2 cellular contexts compared by ENCODE assay signal in the genomic region with DNA sequence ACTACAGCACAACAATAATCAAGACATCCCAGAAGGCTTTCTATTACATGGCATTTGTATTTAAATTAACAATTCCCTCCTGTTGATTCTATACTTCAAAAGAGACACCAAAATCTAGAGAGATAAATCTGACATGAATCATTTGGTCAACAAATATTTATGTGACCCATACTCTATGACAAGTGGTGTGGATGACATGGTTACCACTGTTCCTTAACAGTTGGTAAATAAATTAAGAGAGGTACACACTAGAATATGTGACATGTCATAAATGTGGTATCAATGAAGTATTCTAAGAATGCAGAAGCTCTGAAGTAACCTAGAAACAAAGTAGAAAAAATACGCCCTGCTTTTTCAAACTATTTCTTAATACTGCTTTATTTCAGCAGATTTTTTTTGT.
A peak's percentile ranks its signal among the peaks of the same experiment; 100 is the strongest.
TF ChIP-seq lines count a peak whose summit lies in the region.

No MANE protein-coding gene starts in this region.

TF ChIP-seq in A549, 52 proteins besides CTCF, POLR2A, EP300 and RAD21 (continued from another document):
- TF ChIP-seq, protein P1, sequence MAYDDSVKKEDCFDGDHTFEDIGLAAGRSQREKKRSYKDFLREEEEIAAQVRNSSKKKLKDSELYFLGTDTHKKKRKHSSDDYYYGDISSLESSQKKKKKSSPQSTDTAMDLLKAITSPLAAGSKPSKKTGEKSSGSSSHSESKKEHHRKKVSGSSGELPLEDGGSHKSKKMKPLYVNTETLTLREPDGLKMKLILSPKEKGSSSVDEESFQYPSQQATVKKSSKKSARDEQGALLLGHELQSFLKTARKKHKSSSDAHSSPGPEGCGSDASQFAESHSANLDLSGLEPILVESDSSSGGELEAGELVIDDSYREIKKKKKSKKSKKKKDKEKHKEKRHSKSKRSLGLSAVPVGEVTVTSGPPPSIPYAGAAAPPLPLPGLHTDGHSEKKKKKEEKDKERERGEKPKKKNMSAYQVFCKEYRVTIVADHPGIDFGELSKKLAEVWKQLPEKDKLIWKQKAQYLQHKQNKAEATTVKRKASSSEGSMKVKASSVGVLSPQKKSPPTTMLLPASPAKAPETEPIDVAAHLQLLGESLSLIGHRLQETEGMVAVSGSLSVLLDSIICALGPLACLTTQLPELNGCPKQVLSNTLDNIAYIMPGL (CRISPR knock-in tag; IDR thresholded peaks at IDR 0.05; ENCODE audit: borderline replicate concordance): no peak
- peak; percentile 82; the same call in 1 of the 2 replicates for TF ChIP-seq GATA3 (IDR thresholded peaks at IDR 0.05; ENCODE audit: borderline replicate concordance)

TF ChIP-seq in WTC11, 78 proteins besides CTCF, POLR2A, EP300 and RAD21 (continued from another document):
- TF ChIP-seq, protein P2, sequence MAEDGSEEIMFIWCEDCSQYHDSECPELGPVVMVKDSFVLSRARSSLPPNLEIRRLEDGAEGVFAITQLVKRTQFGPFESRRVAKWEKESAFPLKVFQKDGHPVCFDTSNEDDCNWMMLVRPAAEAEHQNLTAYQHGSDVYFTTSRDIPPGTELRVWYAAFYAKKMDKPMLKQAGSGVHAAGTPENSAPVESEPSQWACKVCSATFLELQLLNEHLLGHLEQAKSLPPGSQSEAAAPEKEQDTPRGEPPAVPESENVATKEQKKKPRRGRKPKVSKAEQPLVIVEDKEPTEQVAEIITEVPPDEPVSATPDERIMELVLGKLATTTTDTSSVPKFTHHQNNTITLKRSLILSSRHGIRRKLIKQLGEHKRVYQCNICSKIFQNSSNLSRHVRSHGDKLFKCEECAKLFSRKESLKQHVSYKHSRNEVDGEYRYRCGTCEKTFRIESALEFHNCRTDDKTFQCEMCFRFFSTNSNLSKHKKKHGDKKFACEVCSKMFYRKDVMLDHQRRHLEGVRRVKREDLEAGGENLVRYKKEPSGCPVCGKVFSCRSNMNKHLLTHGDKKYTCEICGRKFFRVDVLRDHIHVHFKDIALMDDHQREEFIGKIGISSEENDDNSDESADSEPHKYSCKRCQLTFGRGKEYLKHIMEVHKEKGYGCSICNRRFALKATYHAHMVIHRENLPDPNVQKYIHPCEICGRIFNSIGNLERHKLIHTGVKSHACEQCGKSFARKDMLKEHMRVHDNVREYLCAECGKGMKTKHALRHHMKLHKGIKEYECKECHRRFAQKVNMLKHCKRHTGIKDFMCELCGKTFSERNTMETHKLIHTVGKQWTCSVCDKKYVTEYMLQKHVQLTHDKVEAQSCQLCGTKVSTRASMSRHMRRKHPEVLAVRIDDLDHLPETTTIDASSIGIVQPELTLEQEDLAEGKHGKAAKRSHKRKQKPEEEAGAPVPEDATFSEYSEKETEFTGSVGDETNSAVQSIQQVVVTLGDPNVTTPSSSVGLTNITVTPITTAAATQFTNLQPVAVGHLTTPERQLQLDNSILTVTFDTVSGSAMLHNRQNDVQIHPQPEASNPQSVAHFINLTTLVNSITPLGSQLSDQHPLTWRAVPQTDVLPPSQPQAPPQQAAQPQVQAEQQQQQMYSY (CRISPR knock-in tag; IDR thresholded peaks at IDR 0.05): no peak
- TF ChIP-seq, protein P3, sequence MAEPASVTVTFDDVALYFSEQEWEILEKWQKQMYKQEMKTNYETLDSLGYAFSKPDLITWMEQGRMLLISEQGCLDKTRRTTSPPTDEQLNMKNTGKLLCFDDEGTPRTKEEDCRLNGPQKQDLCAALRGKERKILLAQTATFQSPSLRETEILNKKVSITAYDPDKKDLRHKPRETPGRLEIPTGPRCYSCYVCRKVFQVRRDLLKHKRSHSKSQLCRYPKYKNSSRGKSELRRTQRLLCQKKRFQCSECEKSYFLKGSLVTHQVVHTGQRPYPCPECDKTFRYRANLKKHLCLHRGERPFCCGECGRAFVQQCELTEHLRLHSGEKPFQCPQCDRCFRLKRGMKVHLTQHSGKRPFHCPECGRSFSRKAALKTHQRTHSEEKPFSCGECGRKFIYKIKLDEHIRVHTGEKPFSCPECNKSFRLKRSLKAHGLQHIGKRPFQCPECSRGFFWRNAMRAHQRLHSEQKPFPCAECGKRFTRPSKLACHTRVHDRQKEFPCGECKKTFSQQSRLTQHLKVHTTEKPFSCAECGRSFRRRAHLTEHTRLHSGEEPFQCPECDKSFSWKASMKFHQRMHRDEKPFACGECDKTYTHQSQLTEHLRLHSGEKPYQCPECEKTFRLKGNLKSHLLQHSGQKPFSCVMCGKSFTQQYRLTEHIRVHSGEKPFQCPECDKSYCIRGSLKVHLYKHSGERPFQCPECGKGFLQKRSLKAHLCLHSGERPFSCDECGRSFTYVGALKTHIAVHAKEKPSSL (CRISPR knock-in tag; conservative IDR thresholded peaks at IDR 0.05): no peak
- TF ChIP-seq ZNF416 (CRISPR knock-in tag; IDR thresholded peaks at IDR 0.05) (no peak), ESRRA (CRISPR knock-in tag; IDR thresholded peaks at IDR 0.05; ENCODE audit: borderline replicate concordance) (no peak), ZNF396 (CRISPR knock-in tag; IDR thresholded peaks at IDR 0.05; ENCODE audit: borderline replicate concordance) (no peak), NFYB (CRISPR knock-in tag; conservative IDR thresholded peaks at IDR 0.05; ENCODE audit: low read depth) (no peak), CREB1 (CRISPR knock-in tag; IDR thresholded peaks at IDR 0.05) (no peak), GABPB1 (CRISPR knock-in tag; IDR thresholded peaks at IDR 0.05) (no peak), FOXJ3 (CRISPR knock-in tag; IDR thresholded peaks at IDR 0.05; ENCODE audit: borderline replicate concordance) (no peak), CREM (CRISPR knock-in tag; IDR thresholded peaks at IDR 0.05) (no peak)
- TF ChIP-seq, protein P4, sequence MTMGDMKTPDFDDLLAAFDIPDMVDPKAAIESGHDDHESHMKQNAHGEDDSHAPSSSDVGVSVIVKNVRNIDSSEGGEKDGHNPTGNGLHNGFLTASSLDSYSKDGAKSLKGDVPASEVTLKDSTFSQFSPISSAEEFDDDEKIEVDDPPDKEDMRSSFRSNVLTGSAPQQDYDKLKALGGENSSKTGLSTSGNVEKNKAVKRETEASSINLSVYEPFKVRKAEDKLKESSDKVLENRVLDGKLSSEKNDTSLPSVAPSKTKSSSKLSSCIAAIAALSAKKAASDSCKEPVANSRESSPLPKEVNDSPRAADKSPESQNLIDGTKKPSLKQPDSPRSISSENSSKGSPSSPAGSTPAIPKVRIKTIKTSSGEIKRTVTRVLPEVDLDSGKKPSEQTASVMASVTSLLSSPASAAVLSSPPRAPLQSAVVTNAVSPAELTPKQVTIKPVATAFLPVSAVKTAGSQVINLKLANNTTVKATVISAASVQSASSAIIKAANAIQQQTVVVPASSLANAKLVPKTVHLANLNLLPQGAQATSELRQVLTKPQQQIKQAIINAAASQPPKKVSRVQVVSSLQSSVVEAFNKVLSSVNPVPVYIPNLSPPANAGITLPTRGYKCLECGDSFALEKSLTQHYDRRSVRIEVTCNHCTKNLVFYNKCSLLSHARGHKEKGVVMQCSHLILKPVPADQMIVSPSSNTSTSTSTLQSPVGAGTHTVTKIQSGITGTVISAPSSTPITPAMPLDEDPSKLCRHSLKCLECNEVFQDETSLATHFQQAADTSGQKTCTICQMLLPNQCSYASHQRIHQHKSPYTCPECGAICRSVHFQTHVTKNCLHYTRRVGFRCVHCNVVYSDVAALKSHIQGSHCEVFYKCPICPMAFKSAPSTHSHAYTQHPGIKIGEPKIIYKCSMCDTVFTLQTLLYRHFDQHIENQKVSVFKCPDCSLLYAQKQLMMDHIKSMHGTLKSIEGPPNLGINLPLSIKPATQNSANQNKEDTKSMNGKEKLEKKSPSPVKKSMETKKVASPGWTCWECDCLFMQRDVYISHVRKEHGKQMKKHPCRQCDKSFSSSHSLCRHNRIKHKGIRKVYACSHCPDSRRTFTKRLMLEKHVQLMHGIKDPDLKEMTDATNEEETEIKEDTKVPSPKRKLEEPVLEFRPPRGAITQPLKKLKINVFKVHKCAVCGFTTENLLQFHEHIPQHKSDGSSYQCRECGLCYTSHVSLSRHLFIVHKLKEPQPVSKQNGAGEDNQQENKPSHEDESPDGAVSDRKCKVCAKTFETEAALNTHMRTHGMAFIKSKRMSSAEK (CRISPR knock-in tag; IDR thresholded peaks at IDR 0.05; ENCODE audit: borderline replicate concordance): no peak
- TF ChIP-seq, protein P5, sequence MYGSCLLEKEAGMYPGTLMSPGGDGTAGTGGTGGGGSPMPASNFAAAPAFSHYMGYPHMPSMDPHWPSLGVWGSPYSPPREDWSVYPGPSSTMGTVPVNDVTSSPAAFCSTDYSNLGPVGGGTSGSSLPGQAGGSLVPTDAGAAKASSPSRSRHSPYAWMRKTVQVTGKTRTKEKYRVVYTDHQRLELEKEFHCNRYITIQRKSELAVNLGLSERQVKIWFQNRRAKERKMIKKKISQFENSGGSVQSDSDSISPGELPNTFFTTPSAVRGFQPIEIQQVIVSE (CRISPR knock-in tag; IDR thresholded peaks at IDR 0.05; ENCODE audit: borderline replicate concordance): no peak
- TF ChIP-seq, protein P6, sequence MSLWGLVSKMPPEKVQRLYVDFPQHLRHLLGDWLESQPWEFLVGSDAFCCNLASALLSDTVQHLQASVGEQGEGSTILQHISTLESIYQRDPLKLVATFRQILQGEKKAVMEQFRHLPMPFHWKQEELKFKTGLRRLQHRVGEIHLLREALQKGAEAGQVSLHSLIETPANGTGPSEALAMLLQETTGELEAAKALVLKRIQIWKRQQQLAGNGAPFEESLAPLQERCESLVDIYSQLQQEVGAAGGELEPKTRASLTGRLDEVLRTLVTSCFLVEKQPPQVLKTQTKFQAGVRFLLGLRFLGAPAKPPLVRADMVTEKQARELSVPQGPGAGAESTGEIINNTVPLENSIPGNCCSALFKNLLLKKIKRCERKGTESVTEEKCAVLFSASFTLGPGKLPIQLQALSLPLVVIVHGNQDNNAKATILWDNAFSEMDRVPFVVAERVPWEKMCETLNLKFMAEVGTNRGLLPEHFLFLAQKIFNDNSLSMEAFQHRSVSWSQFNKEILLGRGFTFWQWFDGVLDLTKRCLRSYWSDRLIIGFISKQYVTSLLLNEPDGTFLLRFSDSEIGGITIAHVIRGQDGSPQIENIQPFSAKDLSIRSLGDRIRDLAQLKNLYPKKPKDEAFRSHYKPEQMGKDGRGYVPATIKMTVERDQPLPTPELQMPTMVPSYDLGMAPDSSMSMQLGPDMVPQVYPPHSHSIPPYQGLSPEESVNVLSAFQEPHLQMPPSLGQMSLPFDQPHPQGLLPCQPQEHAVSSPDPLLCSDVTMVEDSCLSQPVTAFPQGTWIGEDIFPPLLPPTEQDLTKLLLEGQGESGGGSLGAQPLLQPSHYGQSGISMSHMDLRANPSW (CRISPR knock-in tag; conservative IDR thresholded peaks at IDR 0.05; ENCODE audit: low read depth): no peak
- TF ChIP-seq, protein P7, sequence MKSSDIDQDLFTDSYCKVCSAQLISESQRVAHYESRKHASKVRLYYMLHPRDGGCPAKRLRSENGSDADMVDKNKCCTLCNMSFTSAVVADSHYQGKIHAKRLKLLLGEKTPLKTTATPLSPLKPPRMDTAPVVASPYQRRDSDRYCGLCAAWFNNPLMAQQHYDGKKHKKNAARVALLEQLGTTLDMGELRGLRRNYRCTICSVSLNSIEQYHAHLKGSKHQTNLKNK (CRISPR knock-in tag; IDR thresholded peaks at IDR 0.05): no peak
- TF ChIP-seq, protein P8, sequence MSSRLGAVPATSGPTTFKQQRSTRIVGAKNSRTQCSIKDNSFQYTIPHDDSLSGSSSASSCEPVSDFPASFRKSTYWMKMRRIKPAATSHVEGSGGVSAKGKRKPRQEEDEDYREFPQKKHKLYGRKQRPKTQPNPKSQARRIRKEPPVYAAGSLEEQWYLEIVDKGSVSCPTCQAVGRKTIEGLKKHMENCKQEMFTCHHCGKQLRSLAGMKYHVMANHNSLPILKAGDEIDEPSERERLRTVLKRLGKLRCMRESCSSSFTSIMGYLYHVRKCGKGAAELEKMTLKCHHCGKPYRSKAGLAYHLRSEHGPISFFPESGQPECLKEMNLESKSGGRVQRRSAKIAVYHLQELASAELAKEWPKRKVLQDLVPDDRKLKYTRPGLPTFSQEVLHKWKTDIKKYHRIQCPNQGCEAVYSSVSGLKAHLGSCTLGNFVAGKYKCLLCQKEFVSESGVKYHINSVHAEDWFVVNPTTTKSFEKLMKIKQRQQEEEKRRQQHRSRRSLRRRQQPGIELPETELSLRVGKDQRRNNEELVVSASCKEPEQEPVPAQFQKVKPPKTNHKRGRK (CRISPR knock-in tag; IDR thresholded peaks at IDR 0.05; ENCODE audit: borderline replicate concordance): no peak
TF ChIP-seq in WTC11: peak in this region for 0.
